Comparison of ENCODE assay signal across 8 cellular contexts in genomic region chr1:2212542-2213491, GRCh38. TPM values are rescaled to one million over a fixed set of nuclear protein-coding genes. Genes with fewer than 3 reads are reported as not detected.
DNase-seq lines count a peak whose midpoint lies in the region; ATAC-seq and TF ChIP-seq lines count a peak whose summit lies in the region.

No MANE protein-coding gene starts in this region.

- no peaks in the 10 kb centered on the region for H4K20me1 ChIP-seq in PC-9 (ENCODE audit: insufficient read depth)
- H4K20me1 ChIP-seq in neural cell (ENCODE audit: insufficient read depth) = no peaks in the 10 kb centered on the region

- peak; percentile 58 to 65 for ATAC-seq in activated CD4-positive, CD25-positive, alpha-beta regulatory T cell treated with anti-CD3 and anti-CD28 coated beads, Interleukin-2, amount 50 U/mL, for 24 hours
- ATAC-seq in aorta (ENCODE audit: low FRiP score) (peak; percentile 64), HG02623 (IDR thresholded peaks at IDR 0.05; ENCODE audit: unreplicated experiment) (no peak)

- no peaks in the 10 kb centered on the region for H3K27me3 ChIP-seq in PC-9 (ENCODE audit: insufficient read depth, low read depth)
- H3K27me3 ChIP-seq in adrenal gland = no peaks in the 10 kb centered on the region
- no peaks in the 10 kb centered on the region for H3K27me3 ChIP-seq in neural cell (ENCODE audit: insufficient read depth, low read depth, low read length)
- H3K27me3 ChIP-seq in aorta (ENCODE audit: control insufficient read depth in 1 of 2, insufficient read depth in 2 of 2, low read length in 1 of 2) = no peaks in the 10 kb centered on the region

- peak in 1 of 2 donors; percentile 65 for TF ChIP-seq POLR2A in adrenal gland (IDR thresholded peaks at IDR 0.05)

- H3K27ac ChIP-seq in PC-9 (peak overlapping the region; percentile 51), adrenal gland (peak overlapping the region; percentile 85 to 98 (median 94)), neural cell (ENCODE audit: low read length) (peak overlapping the region; percentile 97), aorta (ENCODE audit: low read depth in 1 of 2, low read length in 2 of 2) (peak overlapping the region; percentile 98 to 99)

- H3K9ac ChIP-seq in neural cell (ENCODE audit: low read length) = peak overlapping the region; percentile 86

- H3K4me2 ChIP-seq in PC-9 (peak overlapping the region; percentile 92), neural cell (ENCODE audit: low read length) (peak overlapping the region; percentile 65)

- TF ChIP-seq RAD21 in neural cell (conservative IDR thresholded peaks at IDR 0.05) = peak; percentile 38

- intact Hi-C loops in PC-9 (cut with micrococcal nuclease; ENCODE audit: unreplicated experiment) = loop anchor here (1.0 to 5.0 kb wide), 2 partner anchors 13 to 79 kb away; no protein-coding TSS in a partner anchor
- intact Hi-C loops in adrenal gland (cut with DNase I) = loop anchor here in 1 of 2 donors (5.0 kb wide), 1 partner anchor 104 kb away; no protein-coding TSS in a partner anchor
- intact Hi-C loops in aorta (cut with DNase I) = loop anchor here in 1 of 2 donors (2.0 kb wide), 1 partner anchor 14 kb away; no protein-coding TSS in a partner anchor

- WGBS in adrenal gland, 4 donors = 3 to 9% (median 5%) methylated on average over 16 to 49 of the region's 49 CpGs
- 1 to 2% methylated on average over 46 to 49 of the region's 49 CpGs for WGBS in aorta, 2 donors

- POLR2A ChIA-PET in PC-9 (lab: Charles Lee; ENCODE audit: unreplicated experiment) = interaction anchor here (0.7 kb wide), 1 partner anchor 73 kb away, joined by 3 read pairs; no protein-coding TSS in a partner anchor

- no peaks in the 10 kb centered on the region for H3K79me2 ChIP-seq in PC-9 (ENCODE audit: low read depth)
- no peaks in the 10 kb centered on the region for H3K79me2 ChIP-seq in neural cell (replicated peaks; ENCODE audit: insufficient read depth, low read length)

- peaks cover 40% of the 10 kb centered on the region for H3K4me1 ChIP-seq in PC-9 (replicated peaks; ENCODE audit: insufficient read depth)
- peaks cover 34 to 43% of the 10 kb centered on the region in 2 donors for H3K4me1 ChIP-seq in adrenal gland (replicated peaks in 1 of 2)
- peaks cover 0 to 2% of the 10 kb centered on the region in 2 donors for H3K4me1 ChIP-seq in aorta (ENCODE audit: control insufficient read depth in 1 of 2, insufficient read depth in 2 of 2, low read length in 2 of 2)

- no peaks in the 10 kb centered on the region for H3K9me2 ChIP-seq in PC-9 (ENCODE audit: insufficient read depth)
- no peaks in the 10 kb centered on the region for H3K9me2 ChIP-seq in neural cell (ENCODE audit: insufficient read depth, low read length)

- peak; percentile 47; the same call in 1 of the 2 replicates for TF ChIP-seq CTCF in PC-9 (conservative IDR thresholded peaks at IDR 0.05)
- peak in 5 of 6 experiments; percentile 18 to 60 (median 34) for TF ChIP-seq CTCF in adrenal gland (IDR thresholded peaks at IDR 0.05)
- TF ChIP-seq CTCF in neural cell (IDR thresholded peaks at IDR 0.05; ENCODE audit: poor library complexity, severe bottlenecking) = peak; percentile 39

- TF ChIP-seq EP300 in neural cell (conservative IDR thresholded peaks at IDR 0.05; ENCODE audit: poor library complexity, severe bottlenecking) = peak; percentile 50

- H3K4me3 ChIP-seq in PC-9 (peak overlapping the region; percentile 48; the same call in 1 of the 2 replicates), adrenal gland (peak overlapping the region in 1 of 4 donors; percentile 24), neural cell (ENCODE audit: low read length) (peak overlapping the region; percentile 63), aorta (ENCODE audit: low read length in 2 of 2) (no peak overlapping the region)

- no peak for DNase-seq in activated CD4-positive, CD25-positive, alpha-beta regulatory T cell (lab: John Stamatoyannopoulos, UW)
- peak; percentile 80 to 84 for DNase-seq in PC-9
- DNase-seq in adrenal gland = peak; percentile 90 to 98 (median 95)
- DNase-seq in globus pallidus (ENCODE audit: low spot score) = peak; percentile 75
- DNase-seq in aorta = peak; percentile 96 to 97

- H3K36me3 ChIP-seq in PC-9 (ENCODE audit: low read depth) = no peaks in the 10 kb centered on the region
- no peaks in the 10 kb centered on the region for H3K36me3 ChIP-seq in adrenal gland (replicated peaks in 1 of 2)
- no peaks in the 10 kb centered on the region for H3K36me3 ChIP-seq in neural cell (ENCODE audit: insufficient read depth, low read length)
- H3K36me3 ChIP-seq in aorta (ENCODE audit: control insufficient read depth in 1 of 2, insufficient read depth in 2 of 2, low read length in 1 of 2) = no peaks in the 10 kb centered on the region

- H3K9me3 ChIP-seq in PC-9 (ENCODE audit: insufficient read depth, low read depth) (no peaks in the 10 kb centered on the region), adrenal gland (replicated peaks in 1 of 3) (no peaks in the 10 kb centered on the region), neural cell (ENCODE audit: low read length) (no peaks in the 10 kb centered on the region), aorta (ENCODE audit: control insufficient read depth, low read length) (no peaks in the 10 kb centered on the region)

- CTCF ChIA-PET in PC-9 (lab: Charles Lee) = no interaction called here

- TSS peak; percentile 88 for BruUV-seq in PC-9 (replicated peaks; lab: Mats Ljungman, UMichigan)

- H3F3A ChIP-seq in PC-9 (ENCODE audit: insufficient read depth, low read depth) (peaks cover 26% of the 10 kb centered on the region; the same call in 1 of the 2 replicates), neural cell (ENCODE audit: insufficient read depth, low read length, poor library complexity, severe bottlenecking) (no peaks in the 10 kb centered on the region)

- H2AFZ ChIP-seq in PC-9 = peak overlapping the region; percentile 89
- H2AFZ ChIP-seq in neural cell (ENCODE audit: low read depth, low read length) = peak overlapping the region; percentile 69

TF ChIP-seq in neural cell, 6 proteins besides CTCF, POLR2A, EP300 and RAD21:
- TF ChIP-seq SMC3 (conservative IDR thresholded peaks at IDR 0.05; ENCODE audit: poor library complexity) (peak; percentile 40), MXI1 (conservative IDR thresholded peaks at IDR 0.05; ENCODE audit: poor library complexity, severe bottlenecking) (peak; percentile 54), EZH2 (IDR thresholded peaks at IDR 0.05; ENCODE audit: borderline replicate concordance, insufficient read depth, low read length, poor library complexity, severe bottlenecking) (no peak), TAF1 (IDR thresholded peaks at IDR 0.05; ENCODE audit: low read depth) (no peak), REST (IDR thresholded peaks at IDR 0.05; ENCODE audit: borderline replicate concordance) (peak; percentile 67), POLR2AphosphoS5 (IDR thresholded peaks at IDR 0.05) (peak; percentile 71)

RNA-seq across cellular contexts. Expression of gene SKI, which starts 15.3 kb away (rescaled TPM):
- total RNA-seq in PC-9 (2021) (36.2 and 39.1 TPM in 2 replicates), adrenal gland (10 to 100 TPM; 30.6 to 53.6 (median 43.7) TPM), aorta (100 to 1,000 TPM; 114 to 129 TPM)
- polyA plus RNA-seq in adrenal gland (10 to 100 TPM in 2 of 3 donors, 1 to 10 TPM in 1; 9.4 to 21.2 (median 10.8) TPM), neural cell (4.1 and 4.9 TPM in 2 replicates), aorta (10 to 100 TPM; 20.7 to 34.7 TPM)
- polyA minus RNA-seq in neural cell = 23.9 and 25.1 TPM in 2 replicates

RNA-seq across cellular contexts. Expression of gene FAAP20, which starts 18.2 kb away (rescaled TPM):
- total RNA-seq in PC-9 (2021) (72.1 and 97.1 TPM in 2 replicates), adrenal gland (100 to 1,000 TPM in 1 of 8 donors, 10 to 100 TPM in 7; 26.4 to 106 (median 62.0) TPM), aorta (10 to 100 TPM; 49.0 to 59.9 TPM)
- polyA plus RNA-seq in adrenal gland (100 to 1,000 TPM in 2 of 3 donors, 1 to 10 TPM in 1; 2.7 to 185 (median 160) TPM), neural cell (45.3 and 53.0 TPM in 2 replicates), aorta (100 to 1,000 TPM in 1 of 2 donors, 10 to 100 TPM in 1; 61.2 to 124 TPM)
- 25.4 and 35.3 TPM in 2 replicates for polyA minus RNA-seq in neural cell

Comparison
In these comparisons a context has a peak if more than half of its experiments do, and no peak if none do; other contexts are left out.
1. DNase-seq: peak in PC-9 (2 of 2), adrenal gland (7 of 7), globus pallidus (single experiment) and aorta (2 of 2); none in activated CD4-positive, CD25-positive, alpha-beta regulatory T cell (0 of 4).
2. H3K4me3 ChIP-seq: peak in PC-9 (single experiment) and neural cell (single experiment); none in aorta (0 of 2).
3. Peak in every context shown above with its lines, with median percentiles within 50 percentile points of each other: H3K27ac ChIP-seq and CTCF ChIP-seq.